ENCODE assay signal across 8 cellular contexts in genomic region chr9:96317335-96317980, GRCh38. TPM values are rescaled to one million over a fixed set of nuclear protein-coding genes. Genes with fewer than 3 reads are reported as not detected.
A peak's percentile ranks its signal among the peaks of the same experiment; 100 is the strongest.
DNase-seq lines count a peak whose midpoint lies in the region; ATAC-seq and TF ChIP-seq lines count a peak whose summit lies in the region.

No MANE protein-coding gene starts in this region.

- peak; percentile 7 to 58 (median 34) for DNase-seq in CD4-positive, CD25-positive, alpha-beta regulatory T cell
- peak; percentile 65 for DNase-seq in H7
- peak in 2 of 3 donors; percentile 56 to 73 for DNase-seq in Peyer's patch
- DNase-seq in activated naive CD4-positive, alpha-beta T cell treated with anti-CD3 and anti-CD28 coated beads, Interleukin-2, amount 50 U/mL, for 72 hours (ENCODE audit: low spot score in 2 of 2), result peak in 1 of 2 donors; percentile 27
- peak in 39 of 42 donors; percentile 12 to 86 (median 63) for DNase-seq in head of caudate nucleus
- peak; percentile 32 for DNase-seq in prostate gland (ENCODE audit: low spot score)

- TF ChIP-seq CTCF in Peyer's patch (IDR thresholded peaks at IDR 0.05) (peak; percentile 35 to 85 (median 68)), prostate gland (IDR thresholded peaks at IDR 0.05) (peak; percentile 73 to 91 (median 76))

- intact Hi-C loops in head of caudate nucleus (cut with DNase I), result loop anchor here (5.0 kb wide), 1 partner anchor 80 kb away; no protein-coding TSS in a partner anchor
- intact Hi-C loops in prostate gland (cut with DNase I), result loop anchor here (5.0 to 10.0 kb wide), 2 partner anchors 85 to 1053 kb away; no protein-coding TSS in a partner anchor

- H3K27ac ChIP-seq in CD4-positive, CD25-positive, alpha-beta regulatory T cell (ENCODE audit: insufficient read depth, low read length, poor library complexity, severe bottlenecking), result no peak overlapping the region
- no peak overlapping the region for H3K27ac ChIP-seq in Peyer's patch
- no peak overlapping the region for H3K27ac ChIP-seq in prostate gland

- H3K27me3 Mint-ChIP-seq in CD4-positive, CD25-positive, alpha-beta regulatory T cell, result peaks cover 5% of the 10 kb centered on the region

- peaks cover 0 to 8% (median 0%) of the 10 kb centered on the region in 7 donors for H3K9me3 Mint-ChIP-seq in CD4-positive, CD25-positive, alpha-beta regulatory T cell
- peaks cover 6% of the 10 kb centered on the region in 2 donors for H3K9me3 Mint-ChIP-seq in activated naive CD4-positive, alpha-beta T cell treated with anti-CD3 and anti-CD28 coated beads, Interleukin-2, amount 50 U/mL, for 72 hours

- peaks cover 0 to 2% (median 0%) of the 10 kb centered on the region in 4 donors for H3K4me1 Mint-ChIP-seq in CD4-positive, CD25-positive, alpha-beta regulatory T cell

- peaks cover 4% of the 10 kb centered on the region for H3K36me3 ChIP-seq in CD4-positive, CD25-positive, alpha-beta regulatory T cell (ENCODE audit: control insufficient read depth, insufficient read depth, low read length)
- H3K36me3 ChIP-seq in H7 (replicated peaks; ENCODE audit: control insufficient read depth, insufficient read depth, low read length) (no peaks in the 10 kb centered on the region), Peyer's patch (peaks cover 0 to 41% (median 0%) of the 10 kb centered on the region in 3 donors), prostate gland (no peaks in the 10 kb centered on the region)

- H3K4me3 Mint-ChIP-seq in CD4-positive, CD25-positive, alpha-beta regulatory T cell, result no peak overlapping the region

- H3K36me3 Mint-ChIP-seq in CD4-positive, CD25-positive, alpha-beta regulatory T cell, result peaks cover 14% of the 10 kb centered on the region
- peaks cover 10 to 16% of the 10 kb centered on the region in 2 donors for H3K36me3 Mint-ChIP-seq in activated naive CD4-positive, alpha-beta T cell treated with anti-CD3 and anti-CD28 coated beads, Interleukin-2, amount 50 U/mL, for 72 hours

- WGBS in prostate gland, result 42% methylated on average over 9 of the region's 9 CpGs

- H3K27me3 ChIP-seq in CD4-positive, CD25-positive, alpha-beta regulatory T cell (ENCODE audit: control insufficient read depth, insufficient read depth, low read length), result no peaks in the 10 kb centered on the region
- H3K27me3 ChIP-seq in H7 (ENCODE audit: control insufficient read depth, insufficient read depth, low read length), result no peaks in the 10 kb centered on the region
- no peaks in the 10 kb centered on the region for H3K27me3 ChIP-seq in Peyer's patch
- no peaks in the 10 kb centered on the region for H3K27me3 ChIP-seq in prostate gland (replicated peaks; ENCODE audit: insufficient read depth)

- no peak overlapping the region for H3K27ac Mint-ChIP-seq in CD4-positive, CD25-positive, alpha-beta regulatory T cell
- no peak overlapping the region for H3K27ac Mint-ChIP-seq in activated naive CD4-positive, alpha-beta T cell treated with anti-CD3 and anti-CD28 coated beads, Interleukin-2, amount 50 U/mL, for 72 hours

- no peak overlapping the region for H3K4me3 ChIP-seq in CD4-positive, CD25-positive, alpha-beta regulatory T cell (ENCODE audit: low read depth, low read length)
- H3K4me3 ChIP-seq in H7 (ENCODE audit: insufficient read depth, low read depth, low read length) (no peak overlapping the region), Peyer's patch (no peak overlapping the region), prostate gland (no peak overlapping the region)

- H3K9me3 ChIP-seq in CD4-positive, CD25-positive, alpha-beta regulatory T cell (ENCODE audit: control insufficient read depth in 2 of 2, low read length in 2 of 2), result peaks cover 11 to 14% of the 10 kb centered on the region in 2 experiments
- peaks cover 0 to 8% (median 2%) of the 10 kb centered on the region in 4 donors for H3K9me3 ChIP-seq in Peyer's patch
- H3K9me3 ChIP-seq in prostate gland, result no peaks in the 10 kb centered on the region

- no peak for ATAC-seq in CD4-positive, CD25-positive, alpha-beta regulatory T cell (ENCODE audit: low read depth in 2 of 2)
- ATAC-seq in activated naive CD4-positive, alpha-beta T cell treated with anti-CD3 and anti-CD28 coated beads, Interleukin-2, amount 50 U/mL, for 72 hours, result peak; percentile 41 to 44
- ATAC-seq in GM21381 (IDR thresholded peaks at IDR 0.05; ENCODE audit: unreplicated experiment) (no peak), HG03039 (IDR thresholded peaks at IDR 0.05; ENCODE audit: unreplicated experiment) (no peak)

- no peak for TF ChIP-seq POLR2A in Peyer's patch (IDR thresholded peaks at IDR 0.05)
- no peak for TF ChIP-seq POLR2A in prostate gland (IDR thresholded peaks at IDR 0.05)

- no peaks in the 10 kb centered on the region for H3K4me1 ChIP-seq in CD4-positive, CD25-positive, alpha-beta regulatory T cell (ENCODE audit: control insufficient read depth, insufficient read depth, low read length, poor library complexity, severe bottlenecking)
- H3K4me1 ChIP-seq in Peyer's patch (no peaks in the 10 kb centered on the region), prostate gland (replicated peaks) (no peaks in the 10 kb centered on the region)

RNA-seq across cellular contexts. Expression of gene HSD17B3, which starts 15.5 kb away (rescaled TPM):
- 1.5 TPM for total RNA-seq in CD4-positive, CD25-positive, alpha-beta regulatory T cell
- polyA plus RNA-seq in CD4-positive, CD25-positive, alpha-beta regulatory T cell, result not detected
- 0.24 TPM in 1 of 2 replicates, not detected in the other for total RNA-seq in H7 (2014; rRNA removed; shearing (Covaris generic))
- total RNA-seq in Peyer's patch (10 to 100 TPM in 1 of 4 donors, 1 to 10 TPM in 2, not detected in 1; 1.6 to 14.5 (median 2.0) TPM), prostate gland (100 to 1,000 TPM in 1 of 2 donors, under 1 TPM in 1; 0.55 to 126 TPM)
- not detected for total RNA-seq in activated naive CD4-positive, alpha-beta T cell treated with anti-CD3 and anti-CD28 coated beads, Interleukin-2, amount 50 U/mL, for 72 hours

Comparison
In these comparisons a context has a peak if more than half of its experiments do, and no peak if none do; other contexts are left out.
1. ATAC-seq: peak in activated naive CD4-positive, alpha-beta T cell treated with anti-CD3 and anti-CD28 coated beads, Interleukin-2, amount 50 U/mL, for 72 hours (2 of 2); none in CD4-positive, CD25-positive, alpha-beta regulatory T cell (0 of 2), GM21381 (single experiment) and HG03039 (single experiment).